In the genomic region with DNA sequence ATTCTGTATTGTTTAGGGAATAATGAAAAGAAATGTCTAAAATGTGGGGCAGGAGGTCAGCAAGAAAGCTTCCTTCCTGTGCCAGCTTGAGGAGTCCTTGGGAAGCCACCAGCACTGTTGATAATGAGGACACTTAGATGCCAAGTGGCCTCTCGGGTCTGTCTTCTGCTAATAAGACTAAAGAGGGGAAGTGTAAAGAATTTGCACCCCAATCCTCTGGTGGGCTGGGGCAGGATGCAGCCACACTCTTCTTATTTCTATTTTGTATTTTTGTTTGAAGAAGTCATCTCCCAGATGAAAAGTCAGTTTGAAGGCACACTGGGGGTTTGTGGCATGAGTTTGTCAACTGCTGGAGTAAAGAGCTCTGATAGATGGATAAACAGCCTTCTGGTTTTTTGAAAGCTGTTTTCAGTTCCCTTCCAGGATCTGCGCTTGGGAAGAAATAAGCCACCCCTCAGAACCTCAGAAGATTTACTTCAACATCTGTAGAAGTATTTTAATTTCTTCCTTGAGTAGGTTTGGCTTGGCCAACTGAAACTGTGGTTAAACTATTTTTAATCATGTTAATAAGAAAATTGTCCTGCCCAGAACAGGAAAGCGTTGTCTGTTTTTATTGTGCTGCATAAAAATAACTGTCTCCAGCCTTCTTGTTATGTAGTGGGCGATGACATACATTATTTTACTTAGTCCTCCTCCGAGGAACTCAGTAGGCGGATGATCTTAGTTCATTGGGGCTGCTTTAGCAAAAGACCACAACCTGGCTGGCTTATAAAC, we compare ENCODE assay signal across 26 cellular contexts.
DNase-seq lines count a peak whose midpoint lies in the region; ATAC-seq and TF ChIP-seq lines count a peak whose summit lies in the region.
"Had no signal": no experiment of that assay in that cellular context is flagged by ENCODE, and none has a peak within 500 bp of the region (broad histone marks: within the 10 kb centered on the region; RNA-seq: fewer than 3 reads in every experiment).

No MANE protein-coding gene starts in this region.

- TF ChIP-seq CTCF in GM06990 (IDR thresholded peaks at IDR 0.05; ENCODE audit: insufficient read depth, low read length, poor library complexity, severe bottlenecking) = no peak

- H3K4me1 Mint-ChIP-seq in memory B cell = peaks cover 26% of the 10 kb centered on the region

- no peaks in the 10 kb centered on the region for H3K36me3 Mint-ChIP-seq in memory B cell
- H3K36me3 Mint-ChIP-seq: CD8-positive, alpha-beta T cell had no signal

- H3K9me3 Mint-ChIP-seq in memory B cell = peaks cover 2% of the 10 kb centered on the region
- H3K9me3 Mint-ChIP-seq: activated CD8-positive, alpha-beta T cell treated with anti-CD3 and anti-CD28 coated beads for 36 hours had no signal

- ATAC-seq in GM21529 (IDR thresholded peaks at IDR 0.05; ENCODE audit: unreplicated experiment) = peak; percentile 57
- no peak for ATAC-seq in memory B cell (ENCODE audit: low read depth)
- ATAC-seq in HG02571 (IDR thresholded peaks at IDR 0.05; ENCODE audit: unreplicated experiment) = no peak
- no peak for ATAC-seq in GM21515 (IDR thresholded peaks at IDR 0.05; ENCODE audit: unreplicated experiment)
- ATAC-seq: activated CD8-positive, alpha-beta T cell treated with anti-CD3 and anti-CD28 coated beads for 36 hours; CD8-positive, alpha-beta T cell; heart left ventricle; left colon; Panc1; sciatic nerve had no signal

- no peaks in the 10 kb centered on the region for H3K27me3 ChIP-seq in GM06990 (replicated peaks; ENCODE audit: control insufficient read depth, insufficient read depth, low read length)

- H3K4me3 Mint-ChIP-seq in memory B cell = peak overlapping the region; percentile 9
- H3K4me3 Mint-ChIP-seq: activated CD8-positive, alpha-beta T cell treated with anti-CD3 and anti-CD28 coated beads for 36 hours; CD8-positive, alpha-beta T cell; dendritic cell treated with granulocyte-macrophage colony-stimulating factor and Interleukin-4, amounts not matched to agents 40 ng/mL and 50 ng/mL, for 4 days; GM23338; nephron progenitor cell had no signal

- H3K27me3 Mint-ChIP-seq in memory B cell = no peaks in the 10 kb centered on the region

- H3K36me3 ChIP-seq in GM06990 (ENCODE audit: control insufficient read depth, insufficient read depth, low read length) = no peaks in the 10 kb centered on the region
- H3K36me3 ChIP-seq: heart left ventricle had no signal

- DNase-seq in GM06990 (ENCODE audit: extremely low read depth, insufficient read length) = peak; percentile 54
- DNase-seq in NOMO-1 (lab: John Stamatoyannopoulos, UW; ENCODE audit: unreplicated experiment in 2 of 2) = peak; percentile 85 to 92
- no peak for DNase-seq in memory B cell (ENCODE audit: low spot score in 2 of 2)
- no peak for DNase-seq in SHP77 (lab: John Stamatoyannopoulos, UW)
- no peak for DNase-seq in activated effector memory CD4-positive, alpha-beta T cell treated with Interleukin-2 at 50 U/mL for 16 hours
- DNase-seq: ACHN; activated CD4-positive, CD25-positive, alpha-beta regulatory T cell; activated CD8-positive, alpha-beta T cell treated with anti-CD3 and anti-CD28 coated beads for 36 hours; amniotic stem cell; DMS79; heart left ventricle; left colon; midbrain; NCI-H1436 treated with DMSO at 0.1 percent for 48 hours; NCI-H69; nephron progenitor cell; stimulated activated CD4-positive, alpha-beta T cell treated with anti-CD3 and anti-CD28 coated beads, Interleukin-15, amount 100 ng/mL, for 24 hours; T-helper 2 cell had no signal

- peak overlapping the region; percentile 29 for H3K27ac Mint-ChIP-seq in memory B cell
- H3K27ac Mint-ChIP-seq: activated CD8-positive, alpha-beta T cell treated with anti-CD3 and anti-CD28 coated beads for 36 hours; CD8-positive, alpha-beta T cell; dendritic cell treated with granulocyte-macrophage colony-stimulating factor and Interleukin-4, amounts not matched to agents 40 ng/mL and 50 ng/mL, for 4 days; nephron progenitor cell had no signal

- H3K4me3 ChIP-seq in GM06990 (replicated peaks; ENCODE audit: low read depth, low read length) = no peak overlapping the region
- H3K4me3 ChIP-seq: GM23338, heart left ventricle had no signal

Comparison
In these comparisons a context has a peak if more than half of its experiments do, and no peak if none do; other contexts are left out.
1. DNase-seq: peak in GM06990 (single experiment) and NOMO-1 (2 of 2); none in memory B cell (0 of 2), SHP77 (0 of 2) and activated effector memory CD4-positive, alpha-beta T cell treated with Interleukin-2 at 50 U/mL for 16 hours (single experiment).